ENCODE assay signal across 14 cellular contexts in genomic region chr5:158538506-158539074, GRCh38.
DNase-seq lines count a peak whose midpoint lies in the region; ATAC-seq and TF ChIP-seq lines count a peak whose summit lies in the region.
"Had no signal": no experiment of that assay in that cellular context is flagged by ENCODE, and none has a peak within 500 bp of the region (broad histone marks: within the 10 kb centered on the region; RNA-seq: fewer than 3 reads in every experiment).

No MANE protein-coding gene starts in this region.

- CTCF ChIA-PET in activated CD8-positive, alpha-beta T cell treated with anti-CD3 and anti-CD28 coated beads, Interleukin-2, amount 10 ng/mL, durations not matched to agents 7 days and 5 days (lab: Charles Lee), result interaction anchor here (1.4 to 1.7 kb wide), 2 partner anchors 9 to 16 kb away, joined by 3 to 5 read pairs; no protein-coding TSS in a partner anchor

- ATAC-seq in GM19468 (IDR thresholded peaks at IDR 0.05; ENCODE audit: extremely low read depth, unreplicated experiment) (peak; percentile 29), HG02973 (IDR thresholded peaks at IDR 0.05; ENCODE audit: unreplicated experiment) (peak; percentile 50)
- ATAC-seq in activated CD8-positive, alpha-beta T cell treated with anti-CD3 and anti-CD28 coated beads, Interleukin-2, amount 10 ng/mL, durations not matched to agents 7 days and 5 days, result no peak
- ATAC-seq: HCT116 had no signal

- POLR2A ChIA-PET in activated CD8-positive, alpha-beta T cell treated with anti-CD3 and anti-CD28 coated beads, Interleukin-2, amount 10 ng/mL, durations not matched to agents 7 days and 5 days (lab: Charles Lee), result no interaction called here

- no peaks in the 10 kb centered on the region for H3K79me2 ChIP-seq in DOHH2 (ENCODE audit: control insufficient read depth, low read length)

- DNase-seq in activated CD8-positive, alpha-beta T cell treated with anti-CD3 and anti-CD28 coated beads, Interleukin-2, amount 10 ng/mL, durations not matched to agents 7 days and 5 days, result peak; percentile 24
- DNase-seq in H4 (ENCODE audit: low spot score), result no peak
- no peak for DNase-seq in inferior parietal cortex (ENCODE audit: extremely low spot score)
- no peak for DNase-seq in NCI-H446 treated with DMSO at 0.1 percent for 48 hours (lab: John Stamatoyannopoulos, UW)
- DNase-seq in chondrocyte (ENCODE audit: low spot score), result no peak
- DNase-seq: GF-D8, KBM-7, T-helper 9 cell had no signal

- no peaks in the 10 kb centered on the region for H3K9me3 ChIP-seq in DOHH2 (ENCODE audit: control insufficient read depth, insufficient read depth, low read length)
- H3K9me3 ChIP-seq: prostate gland had no signal

- H3K36me3 Mint-ChIP-seq in activated CD8-positive, alpha-beta T cell treated with anti-CD3 and anti-CD28 coated beads, Interleukin-2, amount 10 ng/mL, durations not matched to agents 7 days and 5 days (ENCODE audit: low read depth), result no peaks in the 10 kb centered on the region
- no peaks in the 10 kb centered on the region for H3K36me3 Mint-ChIP-seq in chondrocyte (ENCODE audit: low read depth)

- no peaks in the 10 kb centered on the region for H3K36me3 ChIP-seq in DOHH2 (ENCODE audit: control insufficient read depth, low read length)
- H3K36me3 ChIP-seq: cardiac muscle cell, prostate gland had no signal

- H3K4me1 Mint-ChIP-seq in activated CD8-positive, alpha-beta T cell treated with anti-CD3 and anti-CD28 coated beads, Interleukin-2, amount 10 ng/mL, durations not matched to agents 7 days and 5 days (ENCODE audit: low read depth), result peaks cover 15% of the 10 kb centered on the region
- H3K4me1 Mint-ChIP-seq in chondrocyte (ENCODE audit: low read depth), result peaks cover 6% of the 10 kb centered on the region

- no peak overlapping the region for H3K27ac ChIP-seq in DOHH2 (ENCODE audit: low read depth, low read length)
- H3K27ac ChIP-seq: cardiac muscle cell, prostate gland had no signal

- 0 out of 2 replicates have a peak overlapping the region, but pooled peaks have one; percentile 7 for H3K4me2 ChIP-seq in DOHH2 (ENCODE audit: low read length)

- H3K4me1 ChIP-seq in DOHH2 (ENCODE audit: control insufficient read depth, low read length), result peaks cover 8% of the 10 kb centered on the region
- H3K4me1 ChIP-seq: prostate gland had no signal

- no peaks in the 10 kb centered on the region for H3K27me3 ChIP-seq in DOHH2 (ENCODE audit: control insufficient read depth, low read length)
- H3K27me3 ChIP-seq: cardiac muscle cell had no signal

- no peak overlapping the region for H3K4me3 ChIP-seq in DOHH2 (ENCODE audit: low read length)
- H3K4me3 ChIP-seq: cardiac muscle cell, prostate gland had no signal

- H4K20me1 ChIP-seq in DOHH2 (ENCODE audit: control insufficient read depth, insufficient read depth, low read depth, low read length), result no peaks in the 10 kb centered on the region

- H3K27me3 Mint-ChIP-seq in activated CD8-positive, alpha-beta T cell treated with anti-CD3 and anti-CD28 coated beads, Interleukin-2, amount 10 ng/mL, durations not matched to agents 7 days and 5 days (ENCODE audit: low read depth), result peaks cover 4% of the 10 kb centered on the region
- H3K27me3 Mint-ChIP-seq in chondrocyte (ENCODE audit: low read depth), result peaks cover 5% of the 10 kb centered on the region

- TF ChIP-seq CTCF in DOHH2 (IDR thresholded peaks at IDR 0.05; ENCODE audit: low read depth, low read length, poor library complexity, severe bottlenecking) (no peak), chondrocyte (IDR thresholded peaks at IDR 0.05) (no peak)

- no peaks in the 10 kb centered on the region for H3F3A ChIP-seq in DOHH2 (ENCODE audit: control insufficient read depth, insufficient read depth)

- H3K27ac Mint-ChIP-seq in activated CD8-positive, alpha-beta T cell treated with anti-CD3 and anti-CD28 coated beads, Interleukin-2, amount 10 ng/mL, durations not matched to agents 7 days and 5 days, result no peak overlapping the region
- no peak overlapping the region for H3K27ac Mint-ChIP-seq in chondrocyte (ENCODE audit: unreplicated experiment)

- no peaks in the 10 kb centered on the region for H3K9me2 ChIP-seq in DOHH2 (replicated peaks; ENCODE audit: control insufficient read depth, low read length)

- H3K9me3 Mint-ChIP-seq in activated CD8-positive, alpha-beta T cell treated with anti-CD3 and anti-CD28 coated beads, Interleukin-2, amount 10 ng/mL, durations not matched to agents 7 days and 5 days (ENCODE audit: insufficient read depth), result no peaks in the 10 kb centered on the region
- H3K9me3 Mint-ChIP-seq in chondrocyte (ENCODE audit: low read depth), result no peaks in the 10 kb centered on the region

- no peak overlapping the region for H3K4me3 Mint-ChIP-seq in activated CD8-positive, alpha-beta T cell treated with anti-CD3 and anti-CD28 coated beads, Interleukin-2, amount 10 ng/mL, durations not matched to agents 7 days and 5 days
- no peak overlapping the region for H3K4me3 Mint-ChIP-seq in chondrocyte (ENCODE audit: unreplicated experiment)
